In the genomic region with DNA sequence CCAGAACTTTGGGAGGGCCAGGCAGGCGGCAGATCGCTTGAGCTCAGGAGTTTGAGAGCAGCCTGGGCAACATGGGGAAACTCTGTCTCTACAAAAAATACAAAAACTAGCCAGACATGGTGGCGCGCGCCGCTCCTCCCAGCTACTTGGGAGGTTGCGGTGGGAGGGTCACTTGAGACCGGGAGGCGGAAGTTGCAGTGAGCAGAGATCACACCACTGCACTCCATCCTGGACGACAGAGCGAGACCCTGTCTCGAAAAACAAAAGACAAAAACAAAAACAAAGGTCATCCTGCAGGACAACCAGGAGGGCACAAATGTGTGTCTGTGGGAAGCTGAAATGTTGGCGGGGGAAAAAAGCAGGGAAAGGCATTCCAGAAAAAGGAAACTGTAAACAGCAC, we compare ENCODE assay signal across 8 cellular contexts.
DNase-seq lines count a peak whose midpoint lies in the region; ATAC-seq and TF ChIP-seq lines count a peak whose summit lies in the region.

No MANE protein-coding gene starts in this region.

- no peaks in the 10 kb centered on the region for H3K36me3 ChIP-seq in MM.1S (replicated peaks; ENCODE audit: insufficient read depth, low read length)

- H3K36me3 Mint-ChIP-seq in WTC11 (no peaks in the 10 kb centered on the region), progenitor cell of endocrine pancreas (ENCODE audit: insufficient read depth) (peaks cover 2% of the 10 kb centered on the region)

- no peak overlapping the region for H3K27ac ChIP-seq in MM.1S (ENCODE audit: low read length)

- no peaks in the 10 kb centered on the region for H3K27me3 ChIP-seq in MM.1S (replicated peaks; ENCODE audit: insufficient read depth, low read length)

- no peaks in the 10 kb centered on the region for H3K9me3 Mint-ChIP-seq in WTC11
- H3K9me3 Mint-ChIP-seq in progenitor cell of endocrine pancreas (ENCODE audit: low read depth), result no peaks in the 10 kb centered on the region

- peaks cover 21% of the 10 kb centered on the region for H3F3A ChIP-seq in MM.1S (ENCODE audit: insufficient read depth, low read length)

- POLR2A ChIA-PET in WTC11 (lab: Charles Lee), result interaction anchor here (0.5 to 1.6 kb wide), 3 partner anchors 69 to 127 kb away, joined by 3 to 4 read pairs (median 3); no protein-coding TSS in a partner anchor

- no peaks in the 10 kb centered on the region for H3K27me3 Mint-ChIP-seq in WTC11 (ENCODE audit: low read depth)
- H3K27me3 Mint-ChIP-seq in progenitor cell of endocrine pancreas, result no peaks in the 10 kb centered on the region

- H3K4me3 ChIP-seq in fibroblast of villous mesenchyme (ENCODE audit: low read depth, low read length) (peak overlapping the region; percentile 74), MM.1S (ENCODE audit: low read length) (no peak overlapping the region)

- no peak for ATAC-seq in WTC11
- no peak for ATAC-seq in HG02852 (IDR thresholded peaks at IDR 0.05; ENCODE audit: unreplicated experiment)
- no peak for ATAC-seq in GM21723 (IDR thresholded peaks at IDR 0.05; ENCODE audit: unreplicated experiment)

- CTCF ChIA-PET in WTC11 (lab: Charles Lee), result interaction anchor here (0.6 kb wide), 2 partner anchors 57 to 74 kb away, joined by 3 read pairs; no protein-coding TSS in a partner anchor

- DNase-seq in EH (ENCODE audit: low read depth) (peak; percentile 19), WTC11 (ENCODE audit: low spot score) (peak; percentile 15), fibroblast of villous mesenchyme (ENCODE audit: low read depth) (no peak), progenitor cell of endocrine pancreas (ENCODE audit: low spot score, unreplicated experiment) (no peak), RPMI8226 (no peak), MM.1S (no peak)

- no peak overlapping the region for H2AFZ ChIP-seq in MM.1S (ENCODE audit: low read length)

- H3K4me2 ChIP-seq in MM.1S (ENCODE audit: low read depth, low read length), result no peak overlapping the region

- peaks cover 3% of the 10 kb centered on the region; the same call in 1 of the 2 replicates for H3K4me1 ChIP-seq in MM.1S (ENCODE audit: low read length)

- no peak overlapping the region for H3K9ac ChIP-seq in MM.1S (ENCODE audit: low read length)

- no peaks in the 10 kb centered on the region for H4K20me1 ChIP-seq in MM.1S (ENCODE audit: insufficient read depth, low read length)

- peak overlapping the region; percentile 92 for H3K4me3 Mint-ChIP-seq in WTC11
- H3K4me3 Mint-ChIP-seq in progenitor cell of endocrine pancreas (ENCODE audit: low read depth), result peak overlapping the region; percentile 60

- H3K9me2 ChIP-seq in MM.1S (replicated peaks; ENCODE audit: insufficient read depth, low read length), result no peaks in the 10 kb centered on the region

- H3K4me1 Mint-ChIP-seq in WTC11 (peaks cover 50% of the 10 kb centered on the region), progenitor cell of endocrine pancreas (ENCODE audit: low read depth) (peaks cover 34% of the 10 kb centered on the region)

- peak overlapping the region; percentile 96 for H3K27ac Mint-ChIP-seq in WTC11
- H3K27ac Mint-ChIP-seq in progenitor cell of endocrine pancreas, result peak overlapping the region; percentile 100

- TF ChIP-seq CTCF in WTC11 (IDR thresholded peaks at IDR 0.05) (no peak), fibroblast of villous mesenchyme (IDR thresholded peaks at IDR 0.05; ENCODE audit: insufficient read depth, low read depth, low read length) (no peak), progenitor cell of endocrine pancreas (IDR thresholded peaks at IDR 0.05; ENCODE audit: unreplicated experiment) (no peak), MM.1S (IDR thresholded peaks at IDR 0.05; ENCODE audit: low read length) (no peak)

- peaks cover 9% of the 10 kb centered on the region for H3K79me2 ChIP-seq in MM.1S (ENCODE audit: low read length)

- no peaks in the 10 kb centered on the region for H3K9me3 ChIP-seq in MM.1S (replicated peaks; ENCODE audit: insufficient read depth, low read length)

TF ChIP-seq in WTC11, 78 proteins besides CTCF, POLR2A, EP300 and RAD21:
- TF ChIP-seq ZNF121 (CRISPR knock-in tag; IDR thresholded peaks at IDR 0.05), result peak; percentile 62; the same call in 1 of the 2 replicates
- no peak for TF ChIP-seq ZNF423 (CRISPR knock-in tag; IDR thresholded peaks at IDR 0.05)

Comparison
In these comparisons a context has a peak if more than half of its experiments do, and no peak if none do; other contexts are left out.
1. DNase-seq: peak in EH (single experiment) and WTC11 (single experiment); none in fibroblast of villous mesenchyme (single experiment), progenitor cell of endocrine pancreas (single experiment), RPMI8226 (single experiment) and MM.1S (single experiment).